8 cellular contexts compared by ENCODE assay signal in genomic region chr17:75152971-75153853, GRCh38. TPM values are rescaled to one million over a fixed set of nuclear protein-coding genes. Genes with fewer than 3 reads are reported as not detected.
DNase-seq lines count a peak whose midpoint lies in the region; ATAC-seq and TF ChIP-seq lines count a peak whose summit lies in the region.

No MANE protein-coding gene starts in this region.

- H3K4me3 Mint-ChIP-seq in stimulated activated effector memory CD8-positive, alpha-beta T cell treated with anti-CD3 and anti-CD28 coated beads, Interleukin-12 subunit alpha, Interleukin-12 subunit beta, amount 100 ng/mL, for 72 hours, result peak overlapping the region; percentile 94

- H3K4me1 ChIP-seq in HUES6 (ENCODE audit: control insufficient read depth, insufficient read depth, low read length), result peaks cover 18% of the 10 kb centered on the region

- peak overlapping the region; percentile 74; the same call in 1 of the 2 replicates for H3K27ac ChIP-seq in HUES6 (ENCODE audit: low read depth, low read length)

- H3K4me3 ChIP-seq in HUES6 (ENCODE audit: low read depth, low read length) (peak overlapping the region; percentile 79), astrocyte of the cerebellum (ENCODE audit: low read depth, low read length) (peak overlapping the region; percentile 95), kidney epithelial cell (ENCODE audit: low read depth, low read length) (peak overlapping the region; percentile 72)

- DNase-seq in GM03348 (ENCODE audit: low spot score) (peak; percentile 41), astrocyte of the cerebellum (ENCODE audit: low read depth) (no peak), kidney epithelial cell (ENCODE audit: low read depth) (no peak)
- peak in 1 of 2 donors; percentile 67 for DNase-seq in stimulated activated effector memory CD8-positive, alpha-beta T cell treated with anti-CD3 and anti-CD28 coated beads, Interleukin-12 subunit alpha, Interleukin-12 subunit beta, amount 100 ng/mL, for 72 hours (ENCODE audit: low spot score in 2 of 2)
- DNase-seq in central memory CD4-positive, alpha-beta T cell, result no peak

- peaks cover 63% of the 10 kb centered on the region for H3K36me3 Mint-ChIP-seq in stimulated activated effector memory CD8-positive, alpha-beta T cell treated with anti-CD3 and anti-CD28 coated beads, Interleukin-12 subunit alpha, Interleukin-12 subunit beta, amount 100 ng/mL, for 72 hours

- H3K9me3 ChIP-seq in HUES6 (ENCODE audit: control insufficient read depth, insufficient read depth, low read depth, low read length), result no peaks in the 10 kb centered on the region

- no peaks in the 10 kb centered on the region for H3K27me3 ChIP-seq in HUES6 (ENCODE audit: control insufficient read depth, insufficient read depth, low read length)
- no peaks in the 10 kb centered on the region for H3K27me3 ChIP-seq in kidney epithelial cell (ENCODE audit: control insufficient read depth, insufficient read depth, low read length)

- no peak for ATAC-seq in stimulated activated effector memory CD8-positive, alpha-beta T cell treated with anti-CD3 and anti-CD28 coated beads, Interleukin-12 subunit alpha, Interleukin-12 subunit beta, amount 100 ng/mL, for 72 hours
- ATAC-seq in HG03521 (IDR thresholded peaks at IDR 0.05; ENCODE audit: unreplicated experiment), result no peak

- peaks cover 14% of the 10 kb centered on the region for H3K36me3 ChIP-seq in HUES6 (ENCODE audit: control insufficient read depth, insufficient read depth, low read length)
- H3K36me3 ChIP-seq in kidney epithelial cell (ENCODE audit: control insufficient read depth, insufficient read depth, low read length), result no peaks in the 10 kb centered on the region

- no peaks in the 10 kb centered on the region for H3K9me3 Mint-ChIP-seq in stimulated activated effector memory CD8-positive, alpha-beta T cell treated with anti-CD3 and anti-CD28 coated beads, Interleukin-12 subunit alpha, Interleukin-12 subunit beta, amount 100 ng/mL, for 72 hours

- no peak for TF ChIP-seq CTCF in astrocyte of the cerebellum (IDR thresholded peaks at IDR 0.05; ENCODE audit: low read depth, low read length, missing control alignments)
- no peak for TF ChIP-seq CTCF in kidney epithelial cell (IDR thresholded peaks at IDR 0.05; ENCODE audit: insufficient read depth, low read length, poor library complexity, severe bottlenecking)

- peaks cover 49% of the 10 kb centered on the region for H3K4me1 Mint-ChIP-seq in stimulated activated effector memory CD8-positive, alpha-beta T cell treated with anti-CD3 and anti-CD28 coated beads, Interleukin-12 subunit alpha, Interleukin-12 subunit beta, amount 100 ng/mL, for 72 hours

- peak overlapping the region; percentile 96 for H3K27ac Mint-ChIP-seq in stimulated activated effector memory CD8-positive, alpha-beta T cell treated with anti-CD3 and anti-CD28 coated beads, Interleukin-12 subunit alpha, Interleukin-12 subunit beta, amount 100 ng/mL, for 72 hours

- in situ Hi-C loops in astrocyte of the cerebellum (cut with HindIII; ENCODE audit: low sequenced_read_pairs), result no loop called here

- H3K9ac ChIP-seq in HUES6 (ENCODE audit: low read length), result peak overlapping the region; percentile 90

TF ChIP-seq in PFSK-1, 5 proteins besides CTCF, POLR2A, EP300 and RAD21:
- 0 out of 2 replicates have a peak, but pooled peaks have one; percentile 9 for TF ChIP-seq POLR2AphosphoS5 (IDR thresholded peaks at IDR 0.05; ENCODE audit: low read depth, low read length)
- TF ChIP-seq, protein P1, sequence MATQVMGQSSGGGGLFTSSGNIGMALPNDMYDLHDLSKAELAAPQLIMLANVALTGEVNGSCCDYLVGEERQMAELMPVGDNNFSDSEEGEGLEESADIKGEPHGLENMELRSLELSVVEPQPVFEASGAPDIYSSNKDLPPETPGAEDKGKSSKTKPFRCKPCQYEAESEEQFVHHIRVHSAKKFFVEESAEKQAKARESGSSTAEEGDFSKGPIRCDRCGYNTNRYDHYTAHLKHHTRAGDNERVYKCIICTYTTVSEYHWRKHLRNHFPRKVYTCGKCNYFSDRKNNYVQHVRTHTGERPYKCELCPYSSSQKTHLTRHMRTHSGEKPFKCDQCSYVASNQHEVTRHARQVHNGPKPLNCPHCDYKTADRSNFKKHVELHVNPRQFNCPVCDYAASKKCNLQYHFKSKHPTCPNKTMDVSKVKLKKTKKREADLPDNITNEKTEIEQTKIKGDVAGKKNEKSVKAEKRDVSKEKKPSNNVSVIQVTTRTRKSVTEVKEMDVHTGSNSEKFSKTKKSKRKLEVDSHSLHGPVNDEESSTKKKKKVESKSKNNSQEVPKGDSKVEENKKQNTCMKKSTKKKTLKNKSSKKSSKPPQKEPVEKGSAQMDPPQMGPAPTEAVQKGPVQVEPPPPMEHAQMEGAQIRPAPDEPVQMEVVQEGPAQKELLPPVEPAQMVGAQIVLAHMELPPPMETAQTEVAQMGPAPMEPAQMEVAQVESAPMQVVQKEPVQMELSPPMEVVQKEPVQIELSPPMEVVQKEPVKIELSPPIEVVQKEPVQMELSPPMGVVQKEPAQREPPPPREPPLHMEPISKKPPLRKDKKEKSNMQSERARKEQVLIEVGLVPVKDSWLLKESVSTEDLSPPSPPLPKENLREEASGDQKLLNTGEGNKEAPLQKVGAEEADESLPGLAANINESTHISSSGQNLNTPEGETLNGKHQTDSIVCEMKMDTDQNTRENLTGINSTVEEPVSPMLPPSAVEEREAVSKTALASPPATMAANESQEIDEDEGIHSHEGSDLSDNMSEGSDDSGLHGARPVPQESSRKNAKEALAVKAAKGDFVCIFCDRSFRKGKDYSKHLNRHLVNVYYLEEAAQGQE (IDR thresholded peaks at IDR 0.05; ENCODE audit: insufficient read depth in 1 of 2, low read depth in 2 of 2, low read length in 2 of 2), result no peak
TF ChIP-seq in PFSK-1: peak in this region for 1.

RNA-seq across cellular contexts. Expression of gene JPT1, which starts 1.1 kb away (rescaled TPM):
- 424 TPM for polyA plus RNA-seq in PFSK-1 (2012; ENCODE audit: insufficient read length, low read depth)
- total RNA-seq in kidney epithelial cell, result 453 and 466 TPM in 2 replicates

RNA-seq across cellular contexts. Expression of gene NT5C, which starts 21.7 kb away (rescaled TPM):
- 81.4 TPM for polyA plus RNA-seq in PFSK-1 (2012; ENCODE audit: insufficient read length, low read depth)
- total RNA-seq in kidney epithelial cell, result 107 and 114 TPM in 2 replicates

RNA-seq across cellular contexts. Expression of gene SUMO2, which starts 29.5 kb away (rescaled TPM):
- polyA plus RNA-seq in PFSK-1 (2012; ENCODE audit: insufficient read length, low read depth), result 196 TPM
- 61.9 and 76.0 TPM in 2 replicates for total RNA-seq in kidney epithelial cell

RNA-seq across cellular contexts. Expression of gene ARMC7, which starts 43.4 kb away (rescaled TPM):
- 18.5 TPM for polyA plus RNA-seq in PFSK-1 (2012; ENCODE audit: insufficient read length, low read depth)
- 7.9 and 8.0 TPM in 2 replicates for total RNA-seq in kidney epithelial cell

RNA-seq across cellular contexts. Expression of gene NUP85, which starts 52.3 kb away (rescaled TPM):
- 107 TPM for polyA plus RNA-seq in PFSK-1 (2012; ENCODE audit: insufficient read length, low read depth)
- total RNA-seq in kidney epithelial cell, result 33.1 and 37.2 TPM in 2 replicates
